ENCODE assay signal across 8 cellular contexts in the genomic region with DNA sequence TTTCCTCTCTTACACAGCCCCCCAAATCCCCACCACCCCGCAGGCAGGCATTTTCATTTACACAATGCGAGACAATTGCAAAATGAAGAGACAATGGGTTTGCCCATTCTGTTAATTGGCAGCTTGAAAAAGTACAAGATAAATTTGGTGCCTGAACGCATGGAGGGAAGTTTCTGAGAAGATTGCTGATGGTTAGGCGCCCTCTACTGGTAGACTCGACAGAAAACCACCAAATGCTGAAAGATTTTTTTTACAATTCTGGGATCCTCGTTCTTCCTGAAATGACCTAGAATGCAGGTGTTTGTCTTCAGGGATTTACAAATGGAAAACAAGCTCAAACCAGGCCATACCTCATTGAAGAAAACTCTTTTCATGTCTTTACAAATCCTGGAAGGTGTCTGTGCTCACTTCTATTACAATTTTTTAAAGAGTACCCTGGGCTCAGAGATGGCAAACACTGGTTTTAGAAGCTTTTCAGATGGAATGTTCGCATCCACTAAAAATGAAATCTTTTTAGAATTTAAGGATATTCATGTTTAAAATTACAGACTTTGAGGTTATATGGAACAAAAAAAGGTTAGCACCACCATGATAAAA.
DNase-seq lines count a peak whose midpoint lies in the region; ATAC-seq, FAIRE-seq and TF ChIP-seq lines count a peak whose summit lies in the region.

No MANE protein-coding gene starts in this region.

- CTCF ChIA-PET in PC-9 (lab: Charles Lee) = interaction anchor here (0.6 to 0.7 kb wide), 2 partner anchors 530 to 1908 kb away, joined by 3 read pairs; no protein-coding TSS in a partner anchor

- H3K27ac Mint-ChIP-seq in CD14-positive monocyte = no peak overlapping the region
- no peak overlapping the region for H3K27ac Mint-ChIP-seq in HFFc6
- H3K27ac Mint-ChIP-seq in activated T-cell treated with anti-CD3 and anti-CD28 coated beads, Interleukin-2, amount 50 U/mL, for 72 hours = no peak overlapping the region

- H3K4me1 Mint-ChIP-seq in CD14-positive monocyte (no peaks in the 10 kb centered on the region), HFFc6 (ENCODE audit: low read depth) (peaks cover 12% of the 10 kb centered on the region)
- H3K4me1 Mint-ChIP-seq in activated T-cell treated with anti-CD3 and anti-CD28 coated beads, Interleukin-2, amount 50 U/mL, for 72 hours (ENCODE audit: low read depth) = no peaks in the 10 kb centered on the region

- H3K4me3 Mint-ChIP-seq in CD14-positive monocyte = no peak overlapping the region
- no peak overlapping the region for H3K4me3 Mint-ChIP-seq in HFFc6
- H3K4me3 Mint-ChIP-seq in activated T-cell treated with anti-CD3 and anti-CD28 coated beads, Interleukin-2, amount 50 U/mL, for 72 hours = no peak overlapping the region

- DNase-seq in CD14-positive monocyte (ENCODE audit: low spot score) (no peak), HFFc6 (peak; percentile 59), PC-9 (peak in 1 of 2 experiments; percentile 25), fibroblast of pulmonary artery (ENCODE audit: low read depth) (peak; percentile 83), pancreas (peak in 4 of 6 donors; percentile 21 to 66 (median 48)), urothelium cell line (ENCODE audit: low spot score) (peak; percentile 36)
- DNase-seq in activated T-cell treated with anti-CD3 and anti-CD28 coated beads, Interleukin-2, amount 50 U/mL, for 72 hours = peak; percentile 42 to 54

- no peaks in the 10 kb centered on the region for H3F3A ChIP-seq in PC-9 (ENCODE audit: insufficient read depth, low read depth)

- H3K9me3 ChIP-seq in PC-9 (ENCODE audit: insufficient read depth, low read depth) (no peaks in the 10 kb centered on the region), pancreas (no peaks in the 10 kb centered on the region)

- POLR2A ChIA-PET in PC-9 (lab: Charles Lee; ENCODE audit: unreplicated experiment) = no interaction called here

- no TSS peak for BruUV-seq in PC-9 (replicated peaks; lab: Mats Ljungman, UMichigan)

- H3K27ac ChIP-seq in PC-9 (no peak overlapping the region), pancreas (no peak overlapping the region)

- H3K27me3 ChIP-seq in PC-9 (ENCODE audit: insufficient read depth, low read depth) (0 out of 2 replicates have a peak, but pooled peaks cover 5% of the 10 kb centered on the region), pancreas (no peaks in the 10 kb centered on the region)

- no peak overlapping the region for H3K4me2 ChIP-seq in PC-9

- no peak overlapping the region for H2AFZ ChIP-seq in PC-9

- 11 to 13% methylated on average over 7 of the region's 7 CpGs for WGBS in pancreas, 2 donors

- peaks cover 3 to 9% (median 5%) of the 10 kb centered on the region in 3 donors for H3K27me3 Mint-ChIP-seq in CD14-positive monocyte (ENCODE audit: low read depth in 3 of 3)
- H3K27me3 Mint-ChIP-seq in HFFc6 (ENCODE audit: insufficient read depth) = peaks cover 5% of the 10 kb centered on the region; the same call in 1 of the 2 replicates
- H3K27me3 Mint-ChIP-seq in activated T-cell treated with anti-CD3 and anti-CD28 coated beads, Interleukin-2, amount 50 U/mL, for 72 hours (ENCODE audit: low read depth) = peaks cover 10% of the 10 kb centered on the region

- H3K9me3 Mint-ChIP-seq in CD14-positive monocyte = peaks cover 0 to 14% (median 5%) of the 10 kb centered on the region in 7 donors
- H3K9me3 Mint-ChIP-seq in HFFc6 = peaks cover 8% of the 10 kb centered on the region
- H3K9me3 Mint-ChIP-seq in activated T-cell treated with anti-CD3 and anti-CD28 coated beads, Interleukin-2, amount 50 U/mL, for 72 hours = no peaks in the 10 kb centered on the region

- H3K36me3 Mint-ChIP-seq in CD14-positive monocyte (no peaks in the 10 kb centered on the region), HFFc6 (ENCODE audit: low read depth) (peaks cover 7% of the 10 kb centered on the region; the same call in 1 of the 2 replicates)
- no peaks in the 10 kb centered on the region for H3K36me3 Mint-ChIP-seq in activated T-cell treated with anti-CD3 and anti-CD28 coated beads, Interleukin-2, amount 50 U/mL, for 72 hours (ENCODE audit: insufficient read depth in 2 of 2)

- H3K36me3 ChIP-seq in PC-9 (ENCODE audit: low read depth) = no peaks in the 10 kb centered on the region
- H3K36me3 ChIP-seq in pancreas = no peaks in the 10 kb centered on the region

- intact Hi-C loops in CD14-positive monocyte (cut with micrococcal nuclease) = loop anchor here (2.0 to 10.0 kb wide), 4 partner anchors 632 to 1332 kb away; no protein-coding TSS in a partner anchor
- intact Hi-C loops in PC-9 (cut with micrococcal nuclease; ENCODE audit: unreplicated experiment) = loop anchor here (1.0 to 10.0 kb wide), 3 partner anchors 612 to 1589 kb away; no protein-coding TSS in a partner anchor
- intact Hi-C loops in pancreas (cut with DNase I) = loop anchor here in 1 of 3 donors (10.0 kb wide), 1 partner anchor 1332 kb away; no protein-coding TSS in a partner anchor

- H4K20me1 ChIP-seq in PC-9 (ENCODE audit: insufficient read depth) = no peaks in the 10 kb centered on the region

- peak; percentile 66 for FAIRE-seq in pancreas (lab: Jason Lieb, UNC)
- no peak for FAIRE-seq in urothelium cell line (lab: Jason Lieb, UNC)

- TF ChIP-seq CTCF in CD14-positive monocyte (IDR thresholded peaks at IDR 0.05) (peak; percentile 89), HFFc6 (IDR thresholded peaks at IDR 0.05) (peak; percentile 95), PC-9 (conservative IDR thresholded peaks at IDR 0.05) (peak; percentile 74), fibroblast of pulmonary artery (IDR thresholded peaks at IDR 0.05; ENCODE audit: low read length, missing control alignments) (peak; percentile 80), pancreas (IDR thresholded peaks at IDR 0.05) (peak; percentile 36 to 69 (median 56))

- H3K9me2 ChIP-seq in PC-9 (ENCODE audit: insufficient read depth) = no peaks in the 10 kb centered on the region

- no peak overlapping the region for H3K4me3 ChIP-seq in PC-9
- H3K4me3 ChIP-seq in fibroblast of pulmonary artery (replicated peaks; ENCODE audit: low read depth, low read length) = no peak overlapping the region
- H3K4me3 ChIP-seq in pancreas = no peak overlapping the region

- no peak for ATAC-seq in activated T-cell treated with anti-CD3 and anti-CD28 coated beads, Interleukin-2, amount 50 U/mL, for 72 hours (replicated peaks in 1 of 2)
- peak in 3 of 4 donors; percentile 63 to 78 (median 70) for ATAC-seq in pancreas
- ATAC-seq in GM19455 (IDR thresholded peaks at IDR 0.05; ENCODE audit: unreplicated experiment) = no peak

- no peaks in the 10 kb centered on the region for H3K4me1 ChIP-seq in PC-9 (replicated peaks; ENCODE audit: insufficient read depth)
- peaks cover 0 to 7% (median 0%) of the 10 kb centered on the region in 3 donors for H3K4me1 ChIP-seq in pancreas

- no peaks in the 10 kb centered on the region for H3K79me2 ChIP-seq in PC-9 (ENCODE audit: low read depth)

Comparison
In these comparisons a context has a peak if more than half of its experiments do, and no peak if none do; other contexts are left out.
1. ATAC-seq: peak in pancreas (3 of 4); none in activated T-cell treated with anti-CD3 and anti-CD28 coated beads, Interleukin-2, amount 50 U/mL, for 72 hours (0 of 2) and GM19455 (single experiment).
2. Peak in every context shown above with its lines, with median percentiles within 50 percentile points of each other: CTCF ChIP-seq.